Comparison of ENCODE assay signal across 1 cellular context in genomic region chr15:52261498-52262242, GRCh38.
A peak's percentile ranks its signal among the peaks of the same experiment; 100 is the strongest.
TF ChIP-seq lines count a peak whose summit lies in the region.

No MANE protein-coding gene starts in this region.

TF ChIP-seq in GM12878, 131 proteins besides CTCF, POLR2A, EP300 and RAD21 (continued from another document and continues in another):
- TF ChIP-seq E4F1 (IDR thresholded peaks at IDR 0.05; ENCODE audit: borderline replicate concordance, partially characterized antibody): no peak
- TF ChIP-seq MYB (IDR thresholded peaks at IDR 0.05; ENCODE audit: borderline replicate concordance, low read depth, low read length): no peak
- TF ChIP-seq BCL3 (IDR thresholded peaks at IDR 0.05; ENCODE audit: borderline replicate concordance, insufficient read depth, low read depth, low read length, poor library complexity, severe bottlenecking): no peak
- no peak for TF ChIP-seq HDAC6 (IDR thresholded peaks at IDR 0.05; ENCODE audit: unreplicated experiment)
- no peak for TF ChIP-seq LARP7 (IDR thresholded peaks at IDR 0.05)
- TF ChIP-seq CREM (IDR thresholded peaks at IDR 0.05; ENCODE audit: low read depth): peak; percentile 65; the same call in 1 of the 2 replicates
- no peak for TF ChIP-seq ZNF592 (IDR thresholded peaks at IDR 0.05)
- peak; percentile 59; the same call in 1 of the 2 replicates for TF ChIP-seq PKNOX1 (IDR thresholded peaks at IDR 0.05)
- TF ChIP-seq RELA (IDR thresholded peaks at IDR 0.05; ENCODE audit: borderline replicate concordance, partially characterized antibody): no peak
- TF ChIP-seq ZNF622 (IDR thresholded peaks at IDR 0.05): no peak
- TF ChIP-seq HSF1 (IDR thresholded peaks at IDR 0.05; ENCODE audit: low read depth, low read length): no peak
- TF ChIP-seq MAX (IDR thresholded peaks at IDR 0.05; ENCODE audit: low read depth, low read length): no peak
- no peak for TF ChIP-seq GABPA (IDR thresholded peaks at IDR 0.05; ENCODE audit: low read depth)
- no peak for TF ChIP-seq E2F8 (IDR thresholded peaks at IDR 0.05; ENCODE audit: low read depth, partially characterized antibody)
- peak; percentile 51 for TF ChIP-seq DPF2 (IDR thresholded peaks at IDR 0.05)
- no peak for TF ChIP-seq EZH2 (IDR thresholded peaks at IDR 0.05; ENCODE audit: borderline replicate concordance, control insufficient read depth, low read depth, low read length)
- no peak for TF ChIP-seq USF1 (IDR thresholded peaks at IDR 0.05; ENCODE audit: borderline replicate concordance, extremely low read length, insufficient read depth, low read depth, low read length)
- no peak for TF ChIP-seq CBFB (IDR thresholded peaks at IDR 0.05; ENCODE audit: low read depth)
- TF ChIP-seq KAT2A (conservative IDR thresholded peaks at IDR 0.05; ENCODE audit: control insufficient read depth, low read depth, low read length): no peak
- no peak for TF ChIP-seq MEF2A (IDR thresholded peaks at IDR 0.05; ENCODE audit: insufficient read depth, low read depth, low read length)
- no peak for TF ChIP-seq NKRF (conservative IDR thresholded peaks at IDR 0.05)
- 0 out of 2 replicates have a peak, but pooled peaks have one; percentile 42 for TF ChIP-seq ATF7 (IDR thresholded peaks at IDR 0.05; ENCODE audit: low read depth)
- TF ChIP-seq STAT3 (IDR thresholded peaks at IDR 0.05; ENCODE audit: low read depth, low read length): no peak
- no peak for TF ChIP-seq MYC (IDR thresholded peaks at IDR 0.05; ENCODE audit: insufficient read depth, insufficient read length, insufficient replicate concordance, low read length, severe bottlenecking)
- TF ChIP-seq SP1 (IDR thresholded peaks at IDR 0.05; ENCODE audit: low read depth, low read length): peak; percentile 60
- no peak for TF ChIP-seq TBL1XR1 (IDR thresholded peaks at IDR 0.05; ENCODE audit: low read depth, low read length)
- TF ChIP-seq REST (IDR thresholded peaks at IDR 0.05; ENCODE audit: low read depth, low read length): no peak
- no peak for TF ChIP-seq JUND (IDR thresholded peaks at IDR 0.05; ENCODE audit: low read depth, low read length)
